In the genomic region with DNA sequence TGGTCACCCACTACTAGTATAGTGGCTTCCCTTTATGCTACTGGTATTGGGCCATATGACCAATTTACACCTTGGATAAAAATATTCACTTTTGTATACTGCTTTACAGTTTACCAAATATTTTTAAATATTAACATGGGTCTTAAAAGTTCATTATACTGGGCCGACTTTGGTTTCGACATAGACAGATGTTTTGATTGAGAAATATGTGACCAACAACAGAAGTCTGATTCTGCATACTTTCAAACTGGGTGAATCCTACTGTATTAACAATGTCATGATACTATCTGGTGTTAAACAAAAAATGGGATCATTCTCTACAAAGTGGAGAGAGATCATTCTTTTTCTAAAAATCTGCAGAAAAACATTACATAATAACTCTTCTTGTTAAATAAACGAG, we compare ENCODE assay signal across 23 cellular contexts.
DNase-seq lines count a peak whose midpoint lies in the region; ATAC-seq, FAIRE-seq and TF ChIP-seq lines count a peak whose summit lies in the region.
"Had no signal": no experiment of that assay in that cellular context is flagged by ENCODE, and none has a peak within 500 bp of the region (broad histone marks: within the 10 kb centered on the region; RNA-seq: fewer than 3 reads in every experiment).

No MANE protein-coding gene starts in this region.

- no peaks in the 10 kb centered on the region for H3K9me3 ChIP-seq in adipocyte (ENCODE audit: control insufficient read depth, low read length)
- H3K9me3 ChIP-seq: body of pancreas, sigmoid colon, upper lobe of right lung had no signal

- POLR2A ChIA-PET in MCF 10A (lab: Yijun Ruan, JAX), result interaction anchor here (1.3 kb wide), 1 partner anchor 33 kb away, joined by 4 read pairs; no protein-coding TSS in a partner anchor

- ATAC-seq in left lobe of liver, result peak; percentile 70
- ATAC-seq: body of pancreas, natural killer cell, upper lobe of right lung had no signal

- H3K36me3 Mint-ChIP-seq in MCF 10A (ENCODE audit: insufficient read depth, unreplicated experiment), result no peaks in the 10 kb centered on the region
- H3K36me3 Mint-ChIP-seq: natural killer cell had no signal

- intact Hi-C loops in MCF 10A (cut with micrococcal nuclease), result loop anchor here (5.0 kb wide), 1 partner anchor 137 kb away; the partner anchor contains the start of gene AKT3

- H3K4me1 Mint-ChIP-seq in MCF 10A (ENCODE audit: insufficient read depth, unreplicated experiment), result peaks cover 16% of the 10 kb centered on the region

- no peak for TF ChIP-seq CTCF in MCF 10A (IDR thresholded peaks at IDR 0.05; ENCODE audit: unreplicated experiment)

- no peak overlapping the region for H3K9ac ChIP-seq in adipocyte (ENCODE audit: low read length)
- H3K9ac ChIP-seq: parathyroid adenoma had no signal

- no peak overlapping the region for H3K27ac Mint-ChIP-seq in MCF 10A (ENCODE audit: low read depth, unreplicated experiment)
- H3K27ac Mint-ChIP-seq: activated B cell treated with CpG ODN at 0.5 μM for 24 hours; activated naive CD8-positive, alpha-beta T cell treated with anti-CD3 and anti-CD28 coated beads, Interleukin-2, amount 10 ng/mL, durations not matched to agents 7 days and 5 days; natural killer cell had no signal

- FAIRE-seq in GM19239 (lab: Jason Lieb, UNC), result no peak

- no peak overlapping the region for H3K4me3 Mint-ChIP-seq in MCF 10A (ENCODE audit: unreplicated experiment)
- H3K4me3 Mint-ChIP-seq: activated B cell treated with CpG ODN at 0.5 μM for 24 hours; activated naive CD8-positive, alpha-beta T cell treated with anti-CD3 and anti-CD28 coated beads, Interleukin-2, amount 10 ng/mL, durations not matched to agents 7 days and 5 days; natural killer cell had no signal

- CTCF ChIA-PET in MCF 10A (lab: Yijun Ruan, JAX), result no interaction called here

- no TSS peak for BruUV-seq in MCF 10A (replicated peaks; lab: Mats Ljungman, UMichigan)

- peaks cover 45% of the 10 kb centered on the region for H3K4me1 ChIP-seq in adipocyte (ENCODE audit: control insufficient read depth, insufficient read depth, low read length)
- H3K4me1 ChIP-seq: body of pancreas, upper lobe of right lung had no signal

- DNase-seq in AG08395 (ENCODE audit: low spot score), result peak; percentile 32
- peak; percentile 15 for DNase-seq in GM03348 (ENCODE audit: low spot score)
- DNase-seq in adipocyte (ENCODE audit: low read depth), result peak; percentile 39
- no peak for DNase-seq in left lobe of liver (ENCODE audit: low spot score)
- DNase-seq in globus pallidus (ENCODE audit: low spot score), result no peak
- DNase-seq in GM19239 (ENCODE audit: insufficient read length, low spot score), result no peak
- DNase-seq in MCF 10A (ENCODE audit: unreplicated experiment), result no peak
- DNase-seq: activated B cell treated with CpG ODN at 0.5 μM for 24 hours; activated CD4-positive, alpha-beta T cell treated with anti-CD3 and anti-CD28 coated beads, Interleukin-2, amount 50 U/mL, for 48 hours; activated effector memory CD4-positive, alpha-beta T cell treated with Interleukin-2 at 50 U/mL for 16 hours; activated naive CD8-positive, alpha-beta T cell treated with anti-CD3 and anti-CD28 coated beads, Interleukin-2, amount 10 ng/mL, durations not matched to agents 7 days and 5 days; body of pancreas; DMS79 treated with DMSO at 0.1 percent for 48 hours; effector CD8-positive, alpha-beta T cell; midbrain; natural killer cell; NCI-H146; NCI-H2171; RPMI8226; sigmoid colon; T-helper 9 cell; upper lobe of right lung had no signal

- H3K36me3 ChIP-seq in adipocyte (ENCODE audit: control insufficient read depth, insufficient read depth, low read length, severe bottlenecking), result no peaks in the 10 kb centered on the region
- H3K36me3 ChIP-seq: sigmoid colon, upper lobe of right lung had no signal

- no peaks in the 10 kb centered on the region for H3K27me3 ChIP-seq in adipocyte (replicated peaks; ENCODE audit: control insufficient read depth, insufficient read depth, low read length)
- H3K27me3 ChIP-seq: body of pancreas, sigmoid colon, upper lobe of right lung had no signal

- no peaks in the 10 kb centered on the region for H3K9me3 Mint-ChIP-seq in MCF 10A (ENCODE audit: unreplicated experiment)
- H3K9me3 Mint-ChIP-seq: activated B cell treated with CpG ODN at 0.5 μM for 24 hours, natural killer cell had no signal

- H3K4me3 ChIP-seq in adipocyte (ENCODE audit: low read length), result no peak overlapping the region
- H3K4me3 ChIP-seq: body of pancreas, sigmoid colon, upper lobe of right lung had no signal

- H3K27me3 Mint-ChIP-seq in MCF 10A (ENCODE audit: insufficient read depth, unreplicated experiment), result no peaks in the 10 kb centered on the region
- H3K27me3 Mint-ChIP-seq: activated B cell treated with CpG ODN at 0.5 μM for 24 hours; activated naive CD8-positive, alpha-beta T cell treated with anti-CD3 and anti-CD28 coated beads, Interleukin-2, amount 10 ng/mL, durations not matched to agents 7 days and 5 days had no signal

Comparison
In these comparisons a context has a peak if more than half of its experiments do, and no peak if none do; other contexts are left out.
1. DNase-seq: peak in AG08395 (single experiment), GM03348 (single experiment) and adipocyte (single experiment); none in left lobe of liver (single experiment), globus pallidus (single experiment), GM19239 (single experiment) and MCF 10A (single experiment).